1 cellular context compared by ENCODE assay signal in genomic region chr7:11517853-11518252, GRCh38.
TF ChIP-seq lines count a peak whose summit lies in the region.

No MANE protein-coding gene starts in this region.

TF ChIP-seq in WTC11, 78 proteins besides CTCF, POLR2A, EP300 and RAD21 (continued from another document):
- TF ChIP-seq USF1 (CRISPR knock-in tag; IDR thresholded peaks at IDR 0.05): no peak
